8 cellular contexts compared by ENCODE assay signal in the genomic region with DNA sequence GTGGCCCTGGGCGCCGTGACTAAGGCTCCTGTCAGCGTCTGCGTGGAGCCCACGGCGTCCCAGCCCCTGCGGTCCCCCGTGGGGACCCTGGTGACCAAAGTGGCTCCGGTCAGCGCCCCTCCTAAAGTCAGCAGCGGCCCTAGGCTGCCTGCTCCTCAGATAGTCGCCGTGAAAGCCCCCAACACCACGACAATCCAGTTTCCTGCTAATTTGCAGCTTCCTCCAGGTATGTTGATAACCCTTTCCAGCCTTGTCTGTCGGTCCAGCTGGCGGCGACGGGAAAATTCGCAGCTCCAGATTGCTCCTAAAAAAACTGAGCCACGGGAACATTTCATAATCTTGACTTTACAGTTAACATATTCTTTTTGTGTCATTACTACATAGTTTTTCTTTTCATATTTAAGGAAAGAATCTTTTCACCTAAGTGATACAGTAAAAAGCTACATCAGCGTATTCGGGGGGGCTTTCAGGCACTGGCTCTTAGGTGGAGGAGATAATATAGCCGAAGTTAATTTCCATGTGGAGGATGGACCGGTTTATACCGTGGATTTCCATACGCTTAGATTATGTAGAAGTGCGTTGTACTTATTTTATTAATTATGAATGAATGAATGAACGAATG.
DNase-seq lines count a peak whose midpoint lies in the region; ATAC-seq and TF ChIP-seq lines count a peak whose summit lies in the region.

No MANE protein-coding gene starts in this region.

- no peaks in the 10 kb centered on the region for H3K36me3 ChIP-seq in muscle layer of duodenum (ENCODE audit: control insufficient read depth in 1 of 2, insufficient read depth in 2 of 2, low read length in 2 of 2)

- no peaks in the 10 kb centered on the region for H3K27me3 ChIP-seq in muscle layer of duodenum (ENCODE audit: low read depth, low read length)

- ATAC-seq in HG03442 (IDR thresholded peaks at IDR 0.05; ENCODE audit: unreplicated experiment) = no peak

- H3K27ac ChIP-seq in muscle layer of duodenum (ENCODE audit: low read length) = no peak overlapping the region

- peak overlapping the region; percentile 89 for H3K4me3 ChIP-seq in choroid plexus epithelial cell (ENCODE audit: low read depth, low read length)
- peak overlapping the region; percentile 85 to 95 for H3K4me3 ChIP-seq in muscle layer of duodenum (ENCODE audit: low read depth in 1 of 2, low read length in 2 of 2)

- no peak for TF ChIP-seq CTCF in choroid plexus epithelial cell (conservative IDR thresholded peaks at IDR 0.05; ENCODE audit: low read depth, low read length)

- H3K4me1 ChIP-seq in muscle layer of duodenum (ENCODE audit: control insufficient read depth in 1 of 2, insufficient read depth in 2 of 2, low read length in 2 of 2) = peaks cover 4 to 9% of the 10 kb centered on the region in 2 donors

- H3K9me3 ChIP-seq in muscle layer of duodenum (ENCODE audit: control insufficient read depth in 1 of 2, low read length in 2 of 2) = no peaks in the 10 kb centered on the region

- DNase-seq in SKM-1 treated with dmso at 0.1 percent for 144 hours (lab: John Stamatoyannopoulos, UW; ENCODE audit: unreplicated experiment) = peak; percentile 7
- DNase-seq in SKM-1 (lab: John Stamatoyannopoulos, UW; ENCODE audit: unreplicated experiment) = no peak
- peak; percentile 38 for DNase-seq in NAMALWA (ENCODE audit: low spot score)
- DNase-seq in choroid plexus epithelial cell (ENCODE audit: low read depth) = peak; percentile 12
- DNase-seq in kidney glomerular epithelial cell (lab: John Stamatoyannopoulos, UW) = no peak
- DNase-seq in KG1 (lab: John Stamatoyannopoulos, UW) = no peak

Comparison
In these comparisons a context has a peak if more than half of its experiments do, and no peak if none do; other contexts are left out.
1. DNase-seq: peak in SKM-1 treated with dmso at 0.1 percent for 144 hours (single experiment), NAMALWA (single experiment) and choroid plexus epithelial cell (single experiment); none in SKM-1 (single experiment), kidney glomerular epithelial cell (single experiment) and KG1 (single experiment).